15 cellular contexts compared by ENCODE assay signal in the genomic region with DNA sequence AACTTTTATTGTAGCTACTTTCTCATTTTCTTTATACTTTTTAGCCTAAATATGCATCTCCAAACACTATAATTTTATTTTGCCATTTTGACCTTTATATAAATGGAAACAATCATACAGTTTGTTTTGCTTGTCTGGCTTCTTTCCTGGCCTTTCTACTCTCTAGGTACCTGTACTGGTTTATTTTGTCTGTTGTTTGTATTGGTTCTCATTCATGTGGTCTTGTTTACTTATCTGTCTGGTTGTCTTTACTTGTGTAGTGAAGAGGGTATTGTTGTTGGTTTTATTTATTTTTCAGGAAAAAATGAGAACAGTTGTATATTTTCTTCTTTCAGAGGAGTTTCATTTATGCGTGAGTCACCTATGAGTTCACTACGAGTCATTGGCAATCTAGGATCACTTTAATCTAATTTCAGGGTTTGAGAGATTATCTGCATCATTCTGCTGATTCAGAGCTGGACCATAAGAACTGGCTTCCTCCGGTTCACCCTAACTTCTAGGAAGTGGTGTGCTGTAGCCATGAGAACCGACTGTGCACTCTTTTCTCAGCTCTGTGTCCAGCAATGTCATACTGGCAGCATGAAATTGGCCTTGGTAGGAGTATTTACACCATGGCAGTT.
DNase-seq lines count a peak whose midpoint lies in the region; ATAC-seq and TF ChIP-seq lines count a peak whose summit lies in the region.
"Had no signal": no experiment of that assay in that cellular context is flagged by ENCODE, and none has a peak within 500 bp of the region (broad histone marks: within the 10 kb centered on the region; RNA-seq: fewer than 3 reads in every experiment).

No MANE protein-coding gene starts in this region.

- no peaks in the 10 kb centered on the region for H3K36me3 ChIP-seq in RWPE2 (ENCODE audit: low read depth)

- no peaks in the 10 kb centered on the region for H3K4me1 ChIP-seq in RWPE2 (ENCODE audit: insufficient read depth, poor library complexity, severe bottlenecking)

- no peak for TF ChIP-seq CTCF in RWPE2 (IDR thresholded peaks at IDR 0.05; ENCODE audit: poor library complexity, severe bottlenecking)

- ATAC-seq in RWPE2 (ENCODE audit: low read depth) (peak; percentile 48; the same call in 1 of the 3 replicates), GM19351 (IDR thresholded peaks at IDR 0.05; ENCODE audit: unreplicated experiment) (no peak), HG02938 (IDR thresholded peaks at IDR 0.05; ENCODE audit: unreplicated experiment) (no peak)
- ATAC-seq: stimulated activated naive B cell treated with anti-CD40 and anti-IgM and Interleukin-4, amounts not matched to agents 10 μg/mL and 1 μg/mL and 100 μg/mL, for 72 hours had no signal

- H3K9me3 ChIP-seq in RWPE2 (ENCODE audit: severe bottlenecking), result peaks cover 2% of the 10 kb centered on the region

- no peaks in the 10 kb centered on the region for H3K27me3 ChIP-seq in RWPE2 (ENCODE audit: insufficient read depth, poor library complexity, severe bottlenecking)

- no peak overlapping the region for H3K27ac ChIP-seq in RWPE2 (ENCODE audit: poor library complexity, severe bottlenecking)

- no peak overlapping the region for H3K4me3 ChIP-seq in RWPE2 (ENCODE audit: severe bottlenecking)

- peak; percentile 7 to 11 for DNase-seq in stimulated activated CD4-positive, alpha-beta T cell treated with anti-CD3 and anti-CD28 coated beads, Interleukin-15, amount 100 ng/mL, for 48 hours (ENCODE audit: low read depth in 2 of 2)
- no peak for DNase-seq in stimulated activated CD4-positive, alpha-beta T cell treated with anti-CD3 and anti-CD28 coated beads, Interleukin-4, amount 100 ng/mL, for 24 hours
- DNase-seq in RWPE2 (ENCODE audit: low spot score) (no peak), fibroblast of gingiva (ENCODE audit: low read depth) (peak; percentile 12), hippocampal formation (lab: John Stamatoyannopoulos, UW) (no peak), HK-2 (ENCODE audit: unreplicated experiment) (no peak)
- DNase-seq: activated naive CD8-positive, alpha-beta T cell treated with anti-CD3 and anti-CD28 coated beads, Interleukin-2, amount 10 ng/mL, durations not matched to agents 7 days and 5 days; cortex of kidney; DMS79; Kasumi-1; NCI-H2171; stimulated activated CD4-positive, alpha-beta T cell treated with anti-CD3 and anti-CD28 coated beads, Interleukin-2, amount 100 ng/mL, for 24 hours; stimulated activated naive B cell treated with anti-CD40 and anti-IgM and Interleukin-4, amounts not matched to agents 10 μg/mL and 1 μg/mL and 100 μg/mL, for 72 hours had no signal

Comparison
In these comparisons a context has a peak if more than half of its experiments do, and no peak if none do; other contexts are left out.
1. DNase-seq: peak in stimulated activated CD4-positive, alpha-beta T cell treated with anti-CD3 and anti-CD28 coated beads, Interleukin-15, amount 100 ng/mL, for 48 hours (2 of 2) and fibroblast of gingiva (single experiment); none in stimulated activated CD4-positive, alpha-beta T cell treated with anti-CD3 and anti-CD28 coated beads, Interleukin-4, amount 100 ng/mL, for 24 hours (single experiment), RWPE2 (single experiment), hippocampal formation (0 of 2) and HK-2 (single experiment).